9 cellular contexts compared by ENCODE assay signal in the genomic region with DNA sequence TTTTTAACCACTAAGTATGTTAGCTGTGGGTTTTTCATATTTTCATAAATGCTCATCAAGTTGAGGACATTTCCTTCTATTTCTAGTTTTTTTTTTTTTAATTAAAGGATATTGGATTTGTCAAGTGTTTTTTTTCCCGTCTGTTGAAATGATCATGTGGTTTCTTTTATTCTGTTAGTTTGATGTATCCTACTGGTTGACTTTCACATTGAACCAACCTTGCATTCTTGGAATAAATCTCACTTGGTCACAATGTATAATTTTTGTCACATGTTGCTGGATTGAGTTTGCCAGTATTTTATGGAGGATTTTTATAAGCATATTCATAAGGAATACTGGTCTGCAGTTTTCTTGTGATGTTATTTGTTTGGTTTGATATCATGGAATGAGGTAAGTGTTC. TPM values are rescaled to one million over a fixed set of nuclear protein-coding genes. Genes with fewer than 3 reads are reported as not detected.
"Had no signal": no experiment of that assay in that cellular context is flagged by ENCODE, and none has a peak within 500 bp of the region (broad histone marks: within the 10 kb centered on the region; RNA-seq: fewer than 3 reads in every experiment).

No MANE protein-coding gene starts in this region.

- H3K9me3 ChIP-seq: HAP-1 had no signal

- DNase-seq: GM23248, GOT3, H7, KG1 had no signal

- H3K27ac ChIP-seq: GM23248, HL-60 had no signal

- H3K36me3 ChIP-seq: HAP-1 had no signal

- ATAC-seq: HCT116, HepG2 had no signal

- H3K27me3 Mint-ChIP-seq: IgD-negative memory B cell had no signal

- H3K27ac Mint-ChIP-seq: IgD-negative memory B cell had no signal

- H3K4me3 ChIP-seq: GM23248, HAP-1 had no signal

RNA-seq across cellular contexts. Expression of gene C1QTNF2, which starts 17.0 kb away (rescaled TPM):
- total RNA-seq: H7, HepG2 had no signal
